In genomic region chr14:72621387-72622065, GRCh38 we compare ENCODE assay signal across 1 cellular context.
TF ChIP-seq lines count a peak whose summit lies in the region.

No MANE protein-coding gene starts in this region.

TF ChIP-seq in GM23338, 12 proteins besides CTCF, POLR2A, EP300 and RAD21 (continued from another document):
- TF ChIP-seq ETS1 (IDR thresholded peaks at IDR 0.05) (no peak), NANOG (IDR thresholded peaks at IDR 0.05; ENCODE audit: borderline replicate concordance) (peak; percentile 74; the same call in 1 of the 2 replicates), CREB1 (CRISPR knock-in tag; IDR thresholded peaks at IDR 0.05; ENCODE audit: low read depth) (no peak), ZNF462 (CRISPR knock-in tag; IDR thresholded peaks at IDR 0.05) (peak; percentile 45; the same call in 1 of the 2 replicates), JUNB (IDR thresholded peaks at IDR 0.05; ENCODE audit: unreplicated experiment) (no peak), EZH2phosphoT487 (IDR thresholded peaks at IDR 0.05; ENCODE audit: unreplicated experiment) (no peak), ZNF114 (CRISPR knock-in tag; IDR thresholded peaks at IDR 0.05) (0 out of 2 replicates have a peak, but pooled peaks have one; percentile 49)
